15 cellular contexts compared by ENCODE assay signal in genomic region chr3:152379415-152380042, GRCh38.
A peak's percentile ranks its signal among the peaks of the same experiment; 100 is the strongest.
DNase-seq lines count a peak whose midpoint lies in the region; ATAC-seq and TF ChIP-seq lines count a peak whose summit lies in the region.
"Had no signal": no experiment of that assay in that cellular context is flagged by ENCODE, and none has a peak within 500 bp of the region (broad histone marks: within the 10 kb centered on the region; RNA-seq: fewer than 3 reads in every experiment).

No MANE protein-coding gene starts in this region.

- peak overlapping the region; percentile 75 for H3K27ac Mint-ChIP-seq in activated CD8-positive, alpha-beta T cell treated with anti-CD3 and anti-CD28 coated beads for 36 hours
- H3K27ac Mint-ChIP-seq in activated CD8-positive, alpha-beta T cell treated with anti-CD3 and anti-CD28 coated beads, Interleukin-2, amount 10 ng/mL, durations not matched to agents 7 days and 5 days: no peak overlapping the region
- peak overlapping the region; percentile 70 for H3K27ac Mint-ChIP-seq in activated B cell treated with CpG ODN at 0.5 μM for 24 hours
- H3K27ac Mint-ChIP-seq: endodermal cell had no signal

- H3K36me3 ChIP-seq in lower lobe of right lung: no peaks in the 10 kb centered on the region
- H3K36me3 ChIP-seq in adrenal gland (replicated peaks in 1 of 2): no peaks in the 10 kb centered on the region

- peaks cover 3% of the 10 kb centered on the region for H3K9me3 Mint-ChIP-seq in activated CD8-positive, alpha-beta T cell treated with anti-CD3 and anti-CD28 coated beads for 36 hours
- H3K9me3 Mint-ChIP-seq in activated CD8-positive, alpha-beta T cell treated with anti-CD3 and anti-CD28 coated beads, Interleukin-2, amount 10 ng/mL, durations not matched to agents 7 days and 5 days (ENCODE audit: insufficient read depth): no peaks in the 10 kb centered on the region
- no peaks in the 10 kb centered on the region for H3K9me3 Mint-ChIP-seq in activated B cell treated with CpG ODN at 0.5 μM for 24 hours
- H3K9me3 Mint-ChIP-seq: endodermal cell had no signal

- no peak for TF ChIP-seq CTCF in activated CD8-positive, alpha-beta T cell treated with anti-CD3 and anti-CD28 coated beads for 36 hours (IDR thresholded peaks at IDR 0.05)
- no peak for TF ChIP-seq CTCF in activated B cell treated with CpG ODN at 0.5 μM for 24 hours (IDR thresholded peaks at IDR 0.05)
- TF ChIP-seq CTCF in lower lobe of right lung (IDR thresholded peaks at IDR 0.05): no peak
- TF ChIP-seq CTCF in adrenal gland (IDR thresholded peaks at IDR 0.05): no peak

- H3K9me3 ChIP-seq in lower lobe of right lung (no peaks in the 10 kb centered on the region), adrenal gland (replicated peaks in 1 of 3) (no peaks in the 10 kb centered on the region)
- H3K9me3 ChIP-seq: testis had no signal

- no peak for DNase-seq in activated CD8-positive, alpha-beta T cell treated with anti-CD3 and anti-CD28 coated beads for 36 hours
- DNase-seq in activated CD8-positive, alpha-beta T cell treated with anti-CD3 and anti-CD28 coated beads, Interleukin-2, amount 10 ng/mL, durations not matched to agents 7 days and 5 days: no peak
- DNase-seq in activated B cell treated with CpG ODN at 0.5 μM for 24 hours (no peak), lower lobe of right lung (no peak), substantia nigra (lab: John Stamatoyannopoulos, UW) (no peak), adrenal gland (no peak)
- DNase-seq in stimulated activated CD4-positive, alpha-beta T cell treated with anti-CD3 and anti-CD28 coated beads, Interleukin-2, amount 100 ng/mL, for 48 hours: no peak
- DNase-seq: activated CD4-positive, alpha-beta T cell treated with anti-CD3 and anti-CD28 coated beads, Interleukin-2, amount 50 U/mL, for 1 hour; DND-41; Kasumi-1; NCI-H2081 treated with DMSO at 0.1 percent for 48 hours; testis had no signal

- TF ChIP-seq POLR2A in adrenal gland (IDR thresholded peaks at IDR 0.05): no peak

- CTCF ChIA-PET in activated CD8-positive, alpha-beta T cell treated with anti-CD3 and anti-CD28 coated beads for 36 hours (lab: Charles Lee): no interaction called here
- CTCF ChIA-PET in activated CD8-positive, alpha-beta T cell treated with anti-CD3 and anti-CD28 coated beads, Interleukin-2, amount 10 ng/mL, durations not matched to agents 7 days and 5 days (lab: Charles Lee): no interaction called here
- CTCF ChIA-PET in activated B cell treated with CpG ODN at 0.5 μM for 24 hours (lab: Charles Lee): no interaction called here

- peaks cover 76% of the 10 kb centered on the region for H3K4me1 Mint-ChIP-seq in activated CD8-positive, alpha-beta T cell treated with anti-CD3 and anti-CD28 coated beads for 36 hours (ENCODE audit: low read depth)
- H3K4me1 Mint-ChIP-seq in activated CD8-positive, alpha-beta T cell treated with anti-CD3 and anti-CD28 coated beads, Interleukin-2, amount 10 ng/mL, durations not matched to agents 7 days and 5 days (ENCODE audit: low read depth): peaks cover 53% of the 10 kb centered on the region
- peaks cover 85% of the 10 kb centered on the region for H3K4me1 Mint-ChIP-seq in activated B cell treated with CpG ODN at 0.5 μM for 24 hours

- no peak overlapping the region for H3K4me3 ChIP-seq in lower lobe of right lung
- H3K4me3 ChIP-seq in adrenal gland: no peak overlapping the region
- H3K4me3 ChIP-seq: lung, testis had no signal

- H3K27me3 Mint-ChIP-seq in activated CD8-positive, alpha-beta T cell treated with anti-CD3 and anti-CD28 coated beads for 36 hours: no peaks in the 10 kb centered on the region
- no peaks in the 10 kb centered on the region for H3K27me3 Mint-ChIP-seq in activated CD8-positive, alpha-beta T cell treated with anti-CD3 and anti-CD28 coated beads, Interleukin-2, amount 10 ng/mL, durations not matched to agents 7 days and 5 days (ENCODE audit: low read depth)
- H3K27me3 Mint-ChIP-seq in activated B cell treated with CpG ODN at 0.5 μM for 24 hours: no peaks in the 10 kb centered on the region

- H3K36me3 Mint-ChIP-seq in activated CD8-positive, alpha-beta T cell treated with anti-CD3 and anti-CD28 coated beads for 36 hours (ENCODE audit: low read depth): peaks cover 45% of the 10 kb centered on the region
- H3K36me3 Mint-ChIP-seq in activated CD8-positive, alpha-beta T cell treated with anti-CD3 and anti-CD28 coated beads, Interleukin-2, amount 10 ng/mL, durations not matched to agents 7 days and 5 days (ENCODE audit: low read depth): peaks cover 46% of the 10 kb centered on the region
- peaks cover 40% of the 10 kb centered on the region for H3K36me3 Mint-ChIP-seq in activated B cell treated with CpG ODN at 0.5 μM for 24 hours (ENCODE audit: low read depth)

- H3K27me3 ChIP-seq in lower lobe of right lung (ENCODE audit: low read depth) (no peaks in the 10 kb centered on the region), adrenal gland (no peaks in the 10 kb centered on the region)
- H3K27me3 ChIP-seq: testis had no signal

- H3K4me3 Mint-ChIP-seq in activated CD8-positive, alpha-beta T cell treated with anti-CD3 and anti-CD28 coated beads for 36 hours: no peak overlapping the region
- no peak overlapping the region for H3K4me3 Mint-ChIP-seq in activated CD8-positive, alpha-beta T cell treated with anti-CD3 and anti-CD28 coated beads, Interleukin-2, amount 10 ng/mL, durations not matched to agents 7 days and 5 days
- H3K4me3 Mint-ChIP-seq in activated B cell treated with CpG ODN at 0.5 μM for 24 hours: no peak overlapping the region
- H3K4me3 Mint-ChIP-seq: endodermal cell had no signal

- H3K4me1 ChIP-seq in lower lobe of right lung (peaks cover 79% of the 10 kb centered on the region), adrenal gland (replicated peaks in 1 of 2) (peaks cover 9 to 69% of the 10 kb centered on the region in 2 donors)

- no peak for ATAC-seq in activated CD8-positive, alpha-beta T cell treated with anti-CD3 and anti-CD28 coated beads for 36 hours
- ATAC-seq in activated CD8-positive, alpha-beta T cell treated with anti-CD3 and anti-CD28 coated beads, Interleukin-2, amount 10 ng/mL, durations not matched to agents 7 days and 5 days: no peak
- ATAC-seq in activated B cell treated with CpG ODN at 0.5 μM for 24 hours (ENCODE audit: low read depth) (no peak), lower lobe of right lung (no peak), HG03097 (IDR thresholded peaks at IDR 0.05; ENCODE audit: low FRiP score, unreplicated experiment) (no peak)

- intact Hi-C loops in activated CD8-positive, alpha-beta T cell treated with anti-CD3 and anti-CD28 coated beads for 36 hours (cut with micrococcal nuclease): no loop called here
- intact Hi-C loops in activated B cell treated with CpG ODN at 0.5 μM for 24 hours (cut with micrococcal nuclease): loop anchor here (1.0 to 5.0 kb wide), 2 partner anchors 9 to 143 kb away; no protein-coding TSS in a partner anchor
- intact Hi-C loops in lower lobe of right lung (cut with DNase I): no loop called here
- intact Hi-C loops in adrenal gland (cut with DNase I): no loop called here

- H3K27ac ChIP-seq in lower lobe of right lung (peak overlapping the region; percentile 58), substantia nigra (ENCODE audit: low read depth, low read length, poor library complexity, severe bottlenecking) (peak overlapping the region; percentile 79), adrenal gland (no peak overlapping the region)
- H3K27ac ChIP-seq: testis had no signal

- WGBS in adrenal gland, 4 donors: 84 to 97% (median 91%) methylated on average over 4 of the region's 4 CpGs

- POLR2A ChIA-PET in activated CD8-positive, alpha-beta T cell treated with anti-CD3 and anti-CD28 coated beads for 36 hours (lab: Charles Lee): no interaction called here
- POLR2A ChIA-PET in activated CD8-positive, alpha-beta T cell treated with anti-CD3 and anti-CD28 coated beads, Interleukin-2, amount 10 ng/mL, durations not matched to agents 7 days and 5 days (lab: Charles Lee): no interaction called here
- POLR2A ChIA-PET in activated B cell treated with CpG ODN at 0.5 μM for 24 hours (lab: Charles Lee): no interaction called here

Comparison
In these comparisons a context has a peak if more than half of its experiments do, and no peak if none do; other contexts are left out.
1. H3K27ac ChIP-seq: peak in lower lobe of right lung (single experiment) and substantia nigra (single experiment); none in adrenal gland (0 of 5).